8 cellular contexts compared by ENCODE assay signal in genomic region chr1:180154325-180155201, GRCh38. TPM values are rescaled to one million over a fixed set of nuclear protein-coding genes. Genes with fewer than 3 reads are reported as not detected.
A peak's percentile ranks its signal among the peaks of the same experiment; 100 is the strongest.
DNase-seq lines count a peak whose midpoint lies in the region; ATAC-seq and TF ChIP-seq lines count a peak whose summit lies in the region.

Gene QSOX1, plus strand, starts transcription at chr1:180154869. Its CDS starts 39 bp downstream, at chr1:180154908.

- H3K9me2 ChIP-seq in GM23248 (ENCODE audit: insufficient read depth): no peaks in the 10 kb centered on the region

- peak within 1 kb of the TSS; percentile 95 for H3K4me3 Mint-ChIP-seq in natural killer cell treated with Interleukin-12 subunit alpha and Interleukin-12 subunit beta and Interleukin-15 and Interleukin-18, amount 100 ng/mL, for 72 hours

- H3K27me3 ChIP-seq in GM23248 (replicated peaks; ENCODE audit: insufficient read depth): no peaks in the 10 kb centered on the region

- H3K4me3 ChIP-seq in GM23248: peak within 1 kb of the TSS; percentile 89

- peaks cover 54% of the 10 kb centered on the region for H3F3A ChIP-seq in GM23248 (ENCODE audit: insufficient read depth)

- no peaks in the 10 kb centered on the region for H3K9me3 ChIP-seq in GM23248 (ENCODE audit: low read depth)

- H3K9ac ChIP-seq in GM23248: peak within 1 kb of the TSS; percentile 87

- in situ Hi-C loops in GM23248 (cut with MboI): loop anchor here (25.0 kb wide), 1 partner anchor 267 kb away; the partner anchor contains the start of genes TOR1AIP1 and TOR1AIP2

- WGBS in GM23248 (ENCODE audit: low coverage in 1 of 2, low lambda C conversion rate in 2 of 2, missing lambda C conversion rate in 2 of 2), 2 experiments: 1 to 2% methylated on average over 70 to 82 of the region's 104 CpGs

- peak; percentile 97 for ATAC-seq in natural killer cell treated with Interleukin-12 subunit alpha and Interleukin-12 subunit beta and Interleukin-15 and Interleukin-18, amount 100 ng/mL, for 72 hours
- peak; percentile 95 for ATAC-seq in stimulated activated naive CD8-positive, alpha-beta T cell treated with anti-CD3 and anti-CD28 coated beads, Interleukin-15, Interleukin-2, amounts not matched to agents 100 U/mL and 50 U/mL, for 24 hours

- peaks cover 52% of the 10 kb centered on the region for H3K4me1 ChIP-seq in GM23248 (ENCODE audit: insufficient read depth)

- H3K27me3 Mint-ChIP-seq in natural killer cell treated with Interleukin-12 subunit alpha and Interleukin-12 subunit beta and Interleukin-15 and Interleukin-18, amount 100 ng/mL, for 72 hours: no peaks in the 10 kb centered on the region

- peak; percentile 78 for TF ChIP-seq POLR2A in Raji (IDR thresholded peaks at IDR 0.05; ENCODE audit: insufficient read depth, low read depth, low read length)

- H3K27ac Mint-ChIP-seq in natural killer cell treated with Interleukin-12 subunit alpha and Interleukin-12 subunit beta and Interleukin-15 and Interleukin-18, amount 100 ng/mL, for 72 hours: peak within 1 kb of the TSS; percentile 70 to 86

- H3K27ac ChIP-seq in GM23248: peak within 1 kb of the TSS; percentile 80

- peak within 1 kb of the TSS; percentile 89 for H2AFZ ChIP-seq in GM23248

- H3K36me3 ChIP-seq in GM23248 (ENCODE audit: low read depth): no peaks in the 10 kb centered on the region

- H3K9me3 Mint-ChIP-seq in natural killer cell treated with Interleukin-12 subunit alpha and Interleukin-12 subunit beta and Interleukin-15 and Interleukin-18, amount 100 ng/mL, for 72 hours: no peaks in the 10 kb centered on the region

- peaks cover 33 to 35% of the 10 kb centered on the region in 2 donors for H3K4me1 Mint-ChIP-seq in natural killer cell treated with Interleukin-12 subunit alpha and Interleukin-12 subunit beta and Interleukin-15 and Interleukin-18, amount 100 ng/mL, for 72 hours (ENCODE audit: low read depth in 2 of 2)

- peaks cover 37% of the 10 kb centered on the region for H3K79me2 ChIP-seq in GM23248 (ENCODE audit: insufficient read depth)

- H4K20me1 ChIP-seq in GM23248 (ENCODE audit: insufficient read depth): no peaks in the 10 kb centered on the region

- H3K36me3 Mint-ChIP-seq in natural killer cell treated with Interleukin-12 subunit alpha and Interleukin-12 subunit beta and Interleukin-15 and Interleukin-18, amount 100 ng/mL, for 72 hours: no peaks in the 10 kb centered on the region

- DNase-seq in EH (ENCODE audit: low read depth): peak; percentile 90
- peak; percentile 97 for DNase-seq in GM23248
- DNase-seq in Kasumi-1 (lab: John Stamatoyannopoulos, UW): peak; percentile 68 to 82
- DNase-seq in activated T-helper 9 cell treated with anti-CD3 and anti-CD28 coated beads, Interleukin-2, amount 50 U/mL, for 16 hours (ENCODE audit: low read depth): peak; percentile 85
- DNase-seq in fibroblast of peridontal ligament (ENCODE audit: extremely low read depth): peak; percentile 77
- peak; percentile 92 for DNase-seq in natural killer cell treated with Interleukin-12 subunit alpha and Interleukin-12 subunit beta and Interleukin-15 and Interleukin-18, amount 100 ng/mL, for 72 hours (ENCODE audit: low spot score)
- peak; percentile 89 for DNase-seq in stimulated activated naive CD8-positive, alpha-beta T cell treated with anti-CD3 and anti-CD28 coated beads, Interleukin-15, Interleukin-2, amounts not matched to agents 100 U/mL and 50 U/mL, for 24 hours

- H3K4me2 ChIP-seq in GM23248 (ENCODE audit: unreplicated experiment): peak within 1 kb of the TSS; percentile 98

RNA-seq across cellular contexts. Expression of gene QSOX1, which starts in this region (rescaled TPM):
- 519 and 540 TPM in 2 replicates for total RNA-seq in GM23248 (2014; rRNA removed; shearing (Covaris generic))
- polyA plus RNA-seq in GM23248 (2016; fragmentation: Nextera tagmentation; extraction: Ambion mirVana): 270 and 274 TPM in 2 replicates
- total RNA-seq in natural killer cell treated with Interleukin-12 subunit alpha and Interleukin-12 subunit beta and Interleukin-15 and Interleukin-18, amount 100 ng/mL, for 72 hours: 10 to 100 TPM; 39.1 to 60.3 TPM

Comparison
In these comparisons a context has a peak if more than half of its experiments do, and no peak if none do; other contexts are left out.
1. Peak in every context shown above with its lines: DNase-seq, ATAC-seq, H3K4me3 ChIP-seq and H3K27ac ChIP-seq.